ENCODE assay signal across 8 cellular contexts in genomic region chr2:47906261-47907096, GRCh38. TPM values are rescaled to one million over a fixed set of nuclear protein-coding genes. Genes with fewer than 3 reads are reported as not detected.
DNase-seq lines count a peak whose midpoint lies in the region; ATAC-seq and TF ChIP-seq lines count a peak whose summit lies in the region.

FBXO11 (minus strand) TSS chr2:47906498; CDS start chr2:47905720, 778 bp downstream.

- H3K36me3 ChIP-seq in cardiac muscle cell (no peaks in the 10 kb centered on the region), parathyroid adenoma (ENCODE audit: control insufficient read depth, insufficient read depth, low read length) (no peaks in the 10 kb centered on the region), tibial nerve (no peaks in the 10 kb centered on the region)

- H3K79me2 ChIP-seq in parathyroid adenoma = peaks cover 31% of the 10 kb centered on the region

- peak within 1 kb of the TSS; percentile 96 for H3K9ac ChIP-seq in parathyroid adenoma

- H3K36me3 Mint-ChIP-seq in activated naive CD8-positive, alpha-beta T cell treated with anti-CD3 and anti-CD28 coated beads, Interleukin-2, amount 50 U/mL, for 24 hours (ENCODE audit: low read depth) = peaks cover 8% of the 10 kb centered on the region

- TF ChIP-seq POLR2A in tibial nerve (IDR thresholded peaks at IDR 0.05) = peak; percentile 81 to 90

- peak within 1 kb of the TSS; percentile 93 for H3K27ac Mint-ChIP-seq in activated naive CD8-positive, alpha-beta T cell treated with anti-CD3 and anti-CD28 coated beads, Interleukin-2, amount 50 U/mL, for 24 hours

- peak in 1 of 2 donors; percentile 94 for TF ChIP-seq EP300 in tibial nerve (IDR thresholded peaks at IDR 0.05)

- no peaks in the 10 kb centered on the region for H3K9me3 Mint-ChIP-seq in activated naive CD8-positive, alpha-beta T cell treated with anti-CD3 and anti-CD28 coated beads, Interleukin-2, amount 50 U/mL, for 24 hours

- H3K4me3 Mint-ChIP-seq in activated naive CD8-positive, alpha-beta T cell treated with anti-CD3 and anti-CD28 coated beads, Interleukin-2, amount 50 U/mL, for 24 hours = peak within 1 kb of the TSS; percentile 80

- H3K4me3 ChIP-seq in GM12875 (ENCODE audit: low read depth, low read length) = peak within 1 kb of the TSS; percentile 79
- H3K4me3 ChIP-seq in cardiac muscle cell = peak within 1 kb of the TSS; percentile 98
- peak within 1 kb of the TSS; percentile 82 for H3K4me3 ChIP-seq in parathyroid adenoma (ENCODE audit: low read depth, low read length)
- H3K4me3 ChIP-seq in tibial nerve = peak within 1 kb of the TSS; percentile 74 to 90 (median 82)

- H3K27me3 ChIP-seq in cardiac muscle cell (no peaks in the 10 kb centered on the region), parathyroid adenoma (ENCODE audit: control insufficient read depth, insufficient read depth, low read length) (no peaks in the 10 kb centered on the region), tibial nerve (no peaks in the 10 kb centered on the region)

- H3K4me1 ChIP-seq in cardiac muscle cell (ENCODE audit: low read depth) = peaks cover 16% of the 10 kb centered on the region
- peaks cover 10% of the 10 kb centered on the region for H3K4me1 ChIP-seq in parathyroid adenoma
- H3K4me1 ChIP-seq in tibial nerve = peaks cover 0 to 30% (median 5%) of the 10 kb centered on the region in 4 donors

- 0 to 1% methylated on average over 33 to 50 of the region's 53 CpGs for WGBS in tibial nerve, 2 donors

- peak within 1 kb of the TSS; percentile 89 for H3K4me2 ChIP-seq in parathyroid adenoma (ENCODE audit: low read length)

- DNase-seq in NCI-H1417 treated with DMSO at 0.1 percent for 48 hours (lab: John Stamatoyannopoulos, UW) (peak; percentile 85), SW480 (ENCODE audit: low spot score) (peak; percentile 99), cardiac muscle cell (ENCODE audit: low read depth in 1 of 2, low spot score in 1 of 2) (peak; percentile 97 to 100), tibial nerve (ENCODE audit: low spot score in 2 of 2) (peak; percentile 92 to 94)
- peak; percentile 90 for DNase-seq in activated naive CD8-positive, alpha-beta T cell treated with anti-CD3 and anti-CD28 coated beads, Interleukin-2, amount 50 U/mL, for 24 hours

- H3K9me3 ChIP-seq in cardiac muscle cell (ENCODE audit: low read depth) = no peaks in the 10 kb centered on the region
- H3K9me3 ChIP-seq in parathyroid adenoma (ENCODE audit: control insufficient read depth, low read length) = no peaks in the 10 kb centered on the region
- no peaks in the 10 kb centered on the region for H3K9me3 ChIP-seq in tibial nerve

- TF ChIP-seq CTCF in GM12875 (IDR thresholded peaks at IDR 0.05; ENCODE audit: borderline replicate concordance, insufficient read depth, low read depth, low read length) (peak; percentile 69), cardiac muscle cell (IDR thresholded peaks at IDR 0.05; ENCODE audit: low read depth, low read length) (peak; percentile 71), parathyroid adenoma (IDR thresholded peaks at IDR 0.05) (peak; percentile 72), tibial nerve (IDR thresholded peaks at IDR 0.05) (peak; percentile 49 to 77 (median 69))

- no peaks in the 10 kb centered on the region for H3K27me3 Mint-ChIP-seq in activated naive CD8-positive, alpha-beta T cell treated with anti-CD3 and anti-CD28 coated beads, Interleukin-2, amount 50 U/mL, for 24 hours

- peak within 1 kb of the TSS; percentile 93 for H2AFZ ChIP-seq in parathyroid adenoma

- H3K27ac ChIP-seq in cardiac muscle cell = peak within 1 kb of the TSS; percentile 99
- peak within 1 kb of the TSS; percentile 95 for H3K27ac ChIP-seq in parathyroid adenoma
- H3K27ac ChIP-seq in tibial nerve = peak within 1 kb of the TSS; percentile 97 to 100 (median 98)

- peaks cover 46% of the 10 kb centered on the region for H3K4me1 Mint-ChIP-seq in activated naive CD8-positive, alpha-beta T cell treated with anti-CD3 and anti-CD28 coated beads, Interleukin-2, amount 50 U/mL, for 24 hours

- ATAC-seq in HG02798 (IDR thresholded peaks at IDR 0.05; ENCODE audit: poor library complexity, unreplicated experiment) = peak; percentile 93
- ATAC-seq in activated naive CD8-positive, alpha-beta T cell treated with anti-CD3 and anti-CD28 coated beads, Interleukin-2, amount 50 U/mL, for 24 hours = peak; percentile 91

RNA-seq across cellular contexts. Expression of gene FBXO11, which starts in this region (rescaled TPM):
- total RNA-seq in cardiac muscle cell = 33.0 and 43.5 TPM in 2 replicates
- 27.4 and 53.3 TPM in 2 replicates for polyA plus RNA-seq in cardiac muscle cell
- 10 to 100 TPM; 49.5 to 98.0 (median 68.8) TPM for total RNA-seq in tibial nerve

Comparison
In these comparisons a context has a peak if more than half of its experiments do, and no peak if none do; other contexts are left out.
1. Peak in every context shown above with its lines: DNase-seq, ATAC-seq, H3K4me3 ChIP-seq and H3K27ac ChIP-seq.